Comparison of ENCODE assay signal across 17 cellular contexts in genomic region chr11:96238563-96239166, GRCh38.
DNase-seq lines count a peak whose midpoint lies in the region; ATAC-seq, FAIRE-seq and TF ChIP-seq lines count a peak whose summit lies in the region.
"Had no signal": no experiment of that assay in that cellular context is flagged by ENCODE, and none has a peak within 500 bp of the region (broad histone marks: within the 10 kb centered on the region; RNA-seq: fewer than 3 reads in every experiment).

No MANE protein-coding gene starts in this region.

- H3K27ac ChIP-seq in SK-N-SH (ENCODE audit: low read depth in 2 of 2, low read length in 1 of 2), result peak overlapping the region; percentile 15 to 76; a peak in 3 of 4 replicates
- H3K27ac ChIP-seq in mesenchymal stem cell (ENCODE audit: low read length, poor library complexity, severe bottlenecking), result no peak overlapping the region
- peak overlapping the region; percentile 73 for H3K27ac ChIP-seq in vagina
- H3K27ac ChIP-seq: brain microvascular endothelial cell, parathyroid adenoma had no signal

- no peaks in the 10 kb centered on the region for H3K36me3 ChIP-seq in SK-N-SH (replicated peaks in 1 of 2; ENCODE audit: control insufficient read depth in 1 of 2, insufficient read depth in 2 of 2, low read length in 1 of 2)
- no peaks in the 10 kb centered on the region for H3K36me3 ChIP-seq in mesenchymal stem cell (ENCODE audit: control insufficient read depth in 1 of 2, insufficient read depth in 2 of 2, low read depth in 1 of 2, low read length in 2 of 2)
- no peaks in the 10 kb centered on the region for H3K36me3 ChIP-seq in vagina
- H3K36me3 ChIP-seq: brain microvascular endothelial cell had no signal

- H2BK15ac ChIP-seq in mesenchymal stem cell (ENCODE audit: low read depth, poor library complexity, severe bottlenecking), result no peak overlapping the region

- H3K4me2 ChIP-seq in SK-N-SH (0 out of 2 replicates have a peak overlapping the region, but pooled peaks have one; percentile 21), mesenchymal stem cell (ENCODE audit: low read length, poor library complexity, severe bottlenecking) (no peak overlapping the region)

- no peak overlapping the region for H2BK12ac ChIP-seq in mesenchymal stem cell (ENCODE audit: low read length in 2 of 2)

- H3K27me3 ChIP-seq in SK-N-SH (ENCODE audit: insufficient read depth) (no peaks in the 10 kb centered on the region), mesenchymal stem cell (ENCODE audit: control insufficient read depth in 1 of 2, insufficient read depth in 1 of 2, low read length in 2 of 2) (no peaks in the 10 kb centered on the region), vagina (no peaks in the 10 kb centered on the region)
- H3K27me3 ChIP-seq: brain microvascular endothelial cell had no signal

- no peak overlapping the region for H2BK120ac ChIP-seq in mesenchymal stem cell (ENCODE audit: low read depth, low read length)

- no peak for TF ChIP-seq RAD21 in SK-N-SH (IDR thresholded peaks at IDR 0.05; ENCODE audit: low read length)

- no peak for FAIRE-seq in GM19239 (lab: Jason Lieb, UNC)
- FAIRE-seq: GM18507, islet of Langerhans had no signal

- POLR2A ChIA-PET in SK-N-SH (lab: Yijun Ruan, JAX), result no interaction called here

- H3K9me3 ChIP-seq in SK-N-SH, result no peaks in the 10 kb centered on the region
- no peaks in the 10 kb centered on the region for H3K9me3 ChIP-seq in mesenchymal stem cell (ENCODE audit: control insufficient read depth, low read length)
- no peaks in the 10 kb centered on the region for H3K9me3 ChIP-seq in vagina

- peaks cover 21% of the 10 kb centered on the region for H3K79me1 ChIP-seq in mesenchymal stem cell (replicated peaks; ENCODE audit: low read length, poor library complexity, severe bottlenecking)

- H4K20me1 ChIP-seq in SK-N-SH (ENCODE audit: insufficient read depth), result no peaks in the 10 kb centered on the region; the same call in 1 of the 2 replicates

- no peak for TF ChIP-seq EP300 in SK-N-SH (IDR thresholded peaks at IDR 0.05; ENCODE audit: borderline replicate concordance in 1 of 2, low read depth in 1 of 2, low read length in 1 of 2)

- intact Hi-C loops in vagina (cut with DNase I), result no loop called here

- H3K14ac ChIP-seq in mesenchymal stem cell (ENCODE audit: low read length in 2 of 2), result no peak overlapping the region

- peaks cover 34% of the 10 kb centered on the region for H3F3A ChIP-seq in SK-N-SH (replicated peaks; ENCODE audit: insufficient read depth)

- H2AK5ac ChIP-seq in mesenchymal stem cell (ENCODE audit: low read length, severe bottlenecking), result no peak overlapping the region

- H3K79me2 ChIP-seq in SK-N-SH (ENCODE audit: insufficient read depth), result peaks cover 86% of the 10 kb centered on the region

- H3K18ac ChIP-seq in mesenchymal stem cell (ENCODE audit: low read depth in 1 of 2, low read length in 2 of 2), result peak overlapping the region; percentile 48 to 87

- CTCF ChIA-PET in SK-N-SH (lab: Yijun Ruan, JAX), result interaction anchor here (1.4 to 1.6 kb wide), 3 partner anchors 9 to 104 kb away, joined by 4 to 5 read pairs (median 4); partner anchors contain the start of gene MAML2

- H2AFZ ChIP-seq in SK-N-SH (ENCODE audit: low read depth) (no peak overlapping the region), mesenchymal stem cell (ENCODE audit: low read depth, low read length) (no peak overlapping the region)
- H2AFZ ChIP-seq: parathyroid adenoma had no signal

- H3K9ac ChIP-seq in SK-N-SH (no peak overlapping the region), mesenchymal stem cell (ENCODE audit: low read length) (no peak overlapping the region)
- H3K9ac ChIP-seq: parathyroid adenoma had no signal

- H3K4me1 ChIP-seq in SK-N-SH (ENCODE audit: control insufficient read depth in 1 of 2, insufficient read depth in 2 of 2, low read depth in 1 of 2, low read length in 1 of 2) (peaks cover 17 to 69% of the 10 kb centered on the region in 2 experiments; a peak in 3 of 4 replicates), mesenchymal stem cell (ENCODE audit: control insufficient read depth, insufficient read depth, low read depth, low read length) (peaks cover 2% of the 10 kb centered on the region), vagina (peaks cover 55% of the 10 kb centered on the region)

- H3K23ac ChIP-seq in mesenchymal stem cell (ENCODE audit: low read length in 2 of 2), result no peak overlapping the region

- no peak for DNase-seq in SK-N-SH
- peak; percentile 94 for DNase-seq in amniotic epithelial cell (ENCODE audit: low read depth)
- peak; percentile 82 for DNase-seq in mesenchymal stem cell
- DNase-seq in vagina (ENCODE audit: extremely low spot score in 2 of 2), result no peak
- DNase-seq in SKM-1 treated with dmso at 0.1 percent for 144 hours (lab: John Stamatoyannopoulos, UW; ENCODE audit: unreplicated experiment), result no peak
- DNase-seq in GM19240 (ENCODE audit: insufficient read length, low spot score), result no peak
- DNase-seq in GM19239 (ENCODE audit: insufficient read length, low spot score), result no peak
- DNase-seq: activated CD4-positive, CD25-positive, alpha-beta regulatory T cell treated with anti-CD3 and anti-CD28 coated beads, Interleukin-2, amount 50 U/mL, for 72 hours; activated CD8-positive, alpha-beta memory T cell treated with anti-CD3 and anti-CD28 coated beads, Interleukin-2, amount 50 U/mL, for 48 hours; activated naive CD4-positive, alpha-beta T cell treated with Interleukin-2 at 50 U/mL for 16 hours; brain microvascular endothelial cell; effector memory CD4-positive, alpha-beta T cell; T-helper 17 cell had no signal

- no peak overlapping the region for H4K91ac ChIP-seq in mesenchymal stem cell (ENCODE audit: low read length)

- H2BK5ac ChIP-seq in mesenchymal stem cell (ENCODE audit: low read depth, low read length, poor library complexity, severe bottlenecking), result no peak overlapping the region

- no peak overlapping the region for H3K4ac ChIP-seq in mesenchymal stem cell (ENCODE audit: low read depth in 1 of 2, low read length in 2 of 2)

- no peak overlapping the region for H4K8ac ChIP-seq in mesenchymal stem cell (ENCODE audit: low read length)

- ATAC-seq in SK-N-SH treated with all-trans-retinoic acid at 6 μM for 48 hours, result no peak
- ATAC-seq: T-helper 17 cell had no signal

- H3K4me3 ChIP-seq in SK-N-SH (ENCODE audit: low read depth in 2 of 2, low read length in 1 of 2), result no peak overlapping the region
- no peak overlapping the region for H3K4me3 ChIP-seq in mesenchymal stem cell (ENCODE audit: insufficient read depth in 1 of 2, low read depth in 1 of 2, low read length in 2 of 2)
- no peak overlapping the region for H3K4me3 ChIP-seq in vagina

- no peak for TF ChIP-seq POLR2A in vagina (IDR thresholded peaks at IDR 0.05)

- TF ChIP-seq CTCF in SK-N-SH (IDR thresholded peaks at IDR 0.05) (no peak), vagina (IDR thresholded peaks at IDR 0.05) (no peak)

- H3K9me2 ChIP-seq in SK-N-SH, result no peaks in the 10 kb centered on the region

- WGBS in SK-N-SH (ENCODE audit: low lambda C conversion rate), result 97% methylated on average over 2 of the region's 2 CpGs
- 44% methylated on average over 2 of the region's 2 CpGs for WGBS in mesenchymal stem cell

TF ChIP-seq in SK-N-SH, 30 proteins besides CTCF, POLR2A, EP300 and RAD21 (continues in another document):
- TF ChIP-seq FOXJ3 (CRISPR knock-in tag; IDR thresholded peaks at IDR 0.05) (no peak), FOXM1 (IDR thresholded peaks at IDR 0.05; ENCODE audit: low read depth) (no peak), RXRA (IDR thresholded peaks at IDR 0.05; ENCODE audit: borderline replicate concordance, low read depth) (no peak), EZH2phosphoT487 (IDR thresholded peaks at IDR 0.05; ENCODE audit: borderline replicate concordance, low read depth) (no peak), MXI1 (IDR thresholded peaks at IDR 0.05; ENCODE audit: low read depth, low read length) (no peak), JUND (IDR thresholded peaks at IDR 0.05) (no peak), TCF12 (IDR thresholded peaks at IDR 0.05) (no peak), TAF1 (IDR thresholded peaks at IDR 0.05; ENCODE audit: borderline replicate concordance, low read depth, low read length) (no peak), USF1 (IDR thresholded peaks at IDR 0.05; ENCODE audit: borderline replicate concordance, low read depth) (no peak), RFX5 (IDR thresholded peaks at IDR 0.05; ENCODE audit: low read length) (no peak), MEF2A (IDR thresholded peaks at IDR 0.05; ENCODE audit: borderline replicate concordance, low read depth) (no peak), RCOR1 (IDR thresholded peaks at IDR 0.05; ENCODE audit: low read length) (no peak), GATA2 (CRISPR knock-in tag; IDR thresholded peaks at IDR 0.05) (no peak)

TF ChIP-seq in SK-N-SH treated with all-trans-retinoic acid at 6 μM for 48 hours, 23 proteins besides CTCF, POLR2A, EP300 and RAD21 (continues in another document):
- TF ChIP-seq CREB5 (CRISPR knock-in tag; IDR thresholded peaks at IDR 0.05; ENCODE audit: low read depth) (no peak), ISL1 (CRISPR knock-in tag; IDR thresholded peaks at IDR 0.05) (no peak), OSR1 (CRISPR knock-in tag; IDR thresholded peaks at IDR 0.05) (no peak), ZNF8 (CRISPR knock-in tag; IDR thresholded peaks at IDR 0.05) (no peak), BACH2 (CRISPR knock-in tag; IDR thresholded peaks at IDR 0.05; ENCODE audit: borderline replicate concordance) (no peak), ZC3H10 (CRISPR knock-in tag; IDR thresholded peaks at IDR 0.05) (no peak), GLIS3 (CRISPR knock-in tag; IDR thresholded peaks at IDR 0.05) (no peak), TOX (CRISPR knock-in tag; IDR thresholded peaks at IDR 0.05; ENCODE audit: borderline replicate concordance) (no peak), ZNF565 (CRISPR knock-in tag; conservative IDR thresholded peaks at IDR 0.05; ENCODE audit: low read depth) (no peak), ESRRG (CRISPR knock-in tag; IDR thresholded peaks at IDR 0.05) (no peak)

Comparison
In these comparisons a context has a peak if more than half of its experiments do, and no peak if none do; other contexts are left out.
1. DNase-seq: peak in amniotic epithelial cell (single experiment) and mesenchymal stem cell (single experiment); none in SK-N-SH (single experiment), vagina (0 of 2), SKM-1 treated with dmso at 0.1 percent for 144 hours (single experiment), GM19240 (single experiment) and GM19239 (single experiment).